ENCODE assay signal across 8 cellular contexts in the genomic region with DNA sequence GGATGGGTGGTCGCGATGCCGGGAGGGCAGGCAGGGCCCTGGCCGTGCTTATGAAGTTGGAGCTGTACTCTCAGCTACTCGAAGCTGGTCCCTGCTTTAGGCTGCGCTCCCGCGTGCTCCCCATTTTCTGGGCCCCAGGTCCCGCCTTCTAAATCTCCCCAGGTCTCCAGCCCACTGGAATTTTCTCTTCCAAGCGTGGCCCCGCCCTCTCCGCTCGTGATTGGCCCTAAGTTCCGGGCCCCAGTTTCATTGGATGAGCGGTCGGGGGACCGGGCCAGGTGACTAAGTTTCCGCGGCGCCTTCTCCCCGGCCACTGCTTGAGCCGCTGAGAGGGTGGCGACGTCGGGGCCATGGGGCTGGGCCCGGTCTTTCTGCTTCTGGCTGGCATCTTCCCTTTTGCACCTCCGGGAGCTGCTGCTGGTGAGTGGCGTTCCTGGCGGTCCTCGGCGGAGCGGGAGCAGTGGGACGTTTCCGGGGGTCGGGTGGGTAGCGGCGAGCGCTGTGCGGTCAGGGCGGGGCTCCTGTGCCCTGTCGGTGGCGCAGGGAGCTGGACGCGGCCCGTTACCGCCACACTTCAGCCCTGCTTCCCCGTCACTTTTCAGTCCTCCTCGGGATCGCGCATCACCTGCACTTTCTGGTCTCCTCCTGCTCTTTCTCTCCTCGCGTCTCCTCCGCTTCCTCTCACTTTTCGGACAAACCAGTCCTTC. TPM values are rescaled to one million over a fixed set of nuclear protein-coding genes. Genes with fewer than 3 reads are reported as not detected.
DNase-seq lines count a peak whose midpoint lies in the region; ATAC-seq and TF ChIP-seq lines count a peak whose summit lies in the region.

Gene MICA (plus strand): TSS at position 313 of the 707 bp plus-strand sequence. CDS start 38 bp downstream, at position 351.

- peak within 1 kb of the TSS; percentile 50 for H3K27ac Mint-ChIP-seq in activated naive CD8-positive, alpha-beta T cell treated with anti-CD3 and anti-CD28 coated beads, Interleukin-2, amount 50 U/mL, for 24 hours

- H3K4me3 ChIP-seq in SU-DHL-6 (ENCODE audit: insufficient read depth, low read length, poor library complexity, severe bottlenecking) = peak within 1 kb of the TSS; percentile 49
- peak within 1 kb of the TSS; percentile 56 for H3K4me3 ChIP-seq in cardiac muscle cell
- peak within 1 kb of the TSS; percentile 54 for H3K4me3 ChIP-seq in ovary
- H3K4me3 ChIP-seq in thymus (ENCODE audit: low read length) = peak within 1 kb of the TSS; percentile 62

- TF ChIP-seq CTCF in SU-DHL-6 (IDR thresholded peaks at IDR 0.05; ENCODE audit: insufficient read depth, low read length, poor library complexity, severe bottlenecking) (no peak), cardiac muscle cell (IDR thresholded peaks at IDR 0.05; ENCODE audit: low read depth, low read length) (no peak), ovary (IDR thresholded peaks at IDR 0.05) (no peak)

- H3K4me2 ChIP-seq in SU-DHL-6 (ENCODE audit: low read depth, low read length, poor library complexity, severe bottlenecking) = peak within 1 kb of the TSS; percentile 66

- H3K9me2 ChIP-seq in SU-DHL-6 (replicated peaks; ENCODE audit: insufficient read depth, low read length) = no peaks in the 10 kb centered on the region

- H3K79me2 ChIP-seq in SU-DHL-6 (ENCODE audit: insufficient read depth, low read length) = peaks cover 37% of the 10 kb centered on the region

- no peaks in the 10 kb centered on the region for H3K9me3 Mint-ChIP-seq in activated naive CD8-positive, alpha-beta T cell treated with anti-CD3 and anti-CD28 coated beads, Interleukin-2, amount 50 U/mL, for 24 hours

- H3K27me3 ChIP-seq in SU-DHL-6 (ENCODE audit: low read length) (no peaks in the 10 kb centered on the region), cardiac muscle cell (peaks cover 20% of the 10 kb centered on the region), ovary (no peaks in the 10 kb centered on the region), thymus (ENCODE audit: control insufficient read depth, insufficient read depth) (no peaks in the 10 kb centered on the region)

- intact Hi-C loops in ovary (cut with DNase I) = no loop called here

- peak; percentile 47 for ATAC-seq in HG03342 (IDR thresholded peaks at IDR 0.05; ENCODE audit: unreplicated experiment)
- ATAC-seq in activated naive CD8-positive, alpha-beta T cell treated with anti-CD3 and anti-CD28 coated beads, Interleukin-2, amount 50 U/mL, for 24 hours = peak; percentile 73

- DNase-seq in SIG-M5 treated with dmso at 0.1 percent for 504 hours (lab: John Stamatoyannopoulos, UW; ENCODE audit: unreplicated experiment) (peak; percentile 72), SIG-M5 (lab: John Stamatoyannopoulos, UW) (no peak), cardiac muscle cell (ENCODE audit: low read depth in 1 of 2, low spot score in 1 of 2) (peak; percentile 75 to 96), ovary (peak; percentile 88 to 92 (median 89))
- peak; percentile 82 for DNase-seq in activated naive CD8-positive, alpha-beta T cell treated with anti-CD3 and anti-CD28 coated beads, Interleukin-2, amount 50 U/mL, for 24 hours

- H3K4me1 ChIP-seq in cardiac muscle cell (ENCODE audit: low read depth) = no peaks in the 10 kb centered on the region
- H3K4me1 ChIP-seq in ovary (ENCODE audit: insufficient read depth) = peaks cover 16% of the 10 kb centered on the region
- H3K4me1 ChIP-seq in thymus (ENCODE audit: control insufficient read depth, insufficient read depth, low read length) = no peaks in the 10 kb centered on the region

- peaks cover 19% of the 10 kb centered on the region for H3F3A ChIP-seq in SU-DHL-6 (ENCODE audit: insufficient read depth)

- peak within 1 kb of the TSS; percentile 23 for H2AFZ ChIP-seq in SU-DHL-6 (ENCODE audit: low read depth, low read length, severe bottlenecking)

- no peaks in the 10 kb centered on the region for H3K27me3 Mint-ChIP-seq in activated naive CD8-positive, alpha-beta T cell treated with anti-CD3 and anti-CD28 coated beads, Interleukin-2, amount 50 U/mL, for 24 hours

- TF ChIP-seq EP300 in ovary (IDR thresholded peaks at IDR 0.05) = no peak

- H3K9me3 ChIP-seq in SU-DHL-6 (ENCODE audit: insufficient read depth, low read length) (no peaks in the 10 kb centered on the region), cardiac muscle cell (ENCODE audit: low read depth) (no peaks in the 10 kb centered on the region), ovary (no peaks in the 10 kb centered on the region), thymus (ENCODE audit: control insufficient read depth) (no peaks in the 10 kb centered on the region)

- no peaks in the 10 kb centered on the region for H4K20me1 ChIP-seq in SU-DHL-6 (ENCODE audit: low read depth, low read length)

- peak within 1 kb of the TSS; percentile 56 for H3K27ac ChIP-seq in SU-DHL-6 (ENCODE audit: low read depth, low read length)
- peak within 1 kb of the TSS; percentile 42 for H3K27ac ChIP-seq in cardiac muscle cell
- H3K27ac ChIP-seq in ovary = peak within 1 kb of the TSS; percentile 61 to 98
- peak within 1 kb of the TSS; percentile 56 for H3K27ac ChIP-seq in thymus (ENCODE audit: low read depth)

- peak within 1 kb of the TSS; percentile 78 for H3K4me3 Mint-ChIP-seq in activated naive CD8-positive, alpha-beta T cell treated with anti-CD3 and anti-CD28 coated beads, Interleukin-2, amount 50 U/mL, for 24 hours

- 0 to 1% (median 0%) methylated on average over 47 to 54 of the region's 54 CpGs for WGBS in ovary, 3 donors
- WGBS in thymus = 1% methylated on average over 54 of the region's 54 CpGs

- H3K36me3 ChIP-seq in SU-DHL-6 (ENCODE audit: low read length) (no peaks in the 10 kb centered on the region), cardiac muscle cell (no peaks in the 10 kb centered on the region), ovary (no peaks in the 10 kb centered on the region), thymus (ENCODE audit: control insufficient read depth, insufficient read depth) (no peaks in the 10 kb centered on the region)

- H3K36me3 Mint-ChIP-seq in activated naive CD8-positive, alpha-beta T cell treated with anti-CD3 and anti-CD28 coated beads, Interleukin-2, amount 50 U/mL, for 24 hours (ENCODE audit: low read depth) = no peaks in the 10 kb centered on the region

- TF ChIP-seq POLR2A in ovary (IDR thresholded peaks at IDR 0.05) = no peak

- H3K4me1 Mint-ChIP-seq in activated naive CD8-positive, alpha-beta T cell treated with anti-CD3 and anti-CD28 coated beads, Interleukin-2, amount 50 U/mL, for 24 hours = peaks cover 80% of the 10 kb centered on the region

- peak within 1 kb of the TSS; percentile 37 for H3K9ac ChIP-seq in SU-DHL-6 (ENCODE audit: low read length)

RNA-seq across cellular contexts. Expression of gene MICA, which starts in this region (rescaled TPM):
- total RNA-seq in cardiac muscle cell (7.8 and 15.0 TPM in 2 replicates), ovary (10 to 100 TPM; 15.8 to 48.9 (median 24.5) TPM)
- polyA plus RNA-seq in cardiac muscle cell (11.0 and 16.4 TPM in 2 replicates), ovary (10 to 100 TPM; 31.1 to 33.2 TPM), thymus (9.4 TPM)
